In genomic region chr7:140176811-140177702, GRCh38 we compare ENCODE assay signal across 8 cellular contexts. TPM values are rescaled to one million over a fixed set of nuclear protein-coding genes. Genes with fewer than 3 reads are reported as not detected.
DNase-seq lines count a peak whose midpoint lies in the region; ATAC-seq and TF ChIP-seq lines count a peak whose summit lies in the region.

TSS of gene KDM7A (minus strand) at chr7:140176983. CDS start at chr7:140176937, 46 bp downstream.

- peak within 1 kb of the TSS; percentile 60 for H3K9ac ChIP-seq in DND-41 (ENCODE audit: low read depth, low read length)
- H3K9ac ChIP-seq in Loucy (ENCODE audit: low read depth, low read length, poor library complexity, severe bottlenecking) = peak within 1 kb of the TSS; percentile 64
- peak within 1 kb of the TSS; percentile 69 for H3K9ac ChIP-seq in neural cell (ENCODE audit: low read length)

- H4K20me1 ChIP-seq in DND-41 (ENCODE audit: insufficient read depth, low read length) = peaks cover 8% of the 10 kb centered on the region
- H4K20me1 ChIP-seq in Loucy (ENCODE audit: insufficient read depth, low read length, poor library complexity, severe bottlenecking) = no peaks in the 10 kb centered on the region
- H4K20me1 ChIP-seq in neural cell (ENCODE audit: insufficient read depth) = no peaks in the 10 kb centered on the region

- H3K4me1 ChIP-seq in DND-41 (ENCODE audit: insufficient read depth, low read length) = peaks cover 24% of the 10 kb centered on the region
- H3K4me1 ChIP-seq in Loucy (ENCODE audit: insufficient read depth, low read length, poor library complexity, severe bottlenecking) = peaks cover 9% of the 10 kb centered on the region

- H3K27me3 ChIP-seq in DND-41 (ENCODE audit: insufficient read depth, low read length, poor library complexity) (peaks cover 16% of the 10 kb centered on the region), Loucy (ENCODE audit: insufficient read depth, low read length, poor library complexity, severe bottlenecking) (no peaks in the 10 kb centered on the region), neural cell (ENCODE audit: insufficient read depth, low read depth, low read length) (peaks cover 8% of the 10 kb centered on the region)

- H3K27ac ChIP-seq in DND-41 (ENCODE audit: low read length) (peak within 1 kb of the TSS; percentile 60), neural cell (ENCODE audit: low read length) (peak within 1 kb of the TSS; percentile 31)

- no peaks in the 10 kb centered on the region; the same call in 1 of the 2 replicates for H3K36me3 ChIP-seq in DND-41 (ENCODE audit: insufficient read depth, low read length)
- no peaks in the 10 kb centered on the region for H3K36me3 ChIP-seq in Loucy (ENCODE audit: insufficient read depth, low read length)
- no peaks in the 10 kb centered on the region for H3K36me3 ChIP-seq in neural cell (ENCODE audit: insufficient read depth, low read length)

- TF ChIP-seq CTCF in DND-41 (IDR thresholded peaks at IDR 0.05; ENCODE audit: borderline replicate concordance, extremely low read depth, low read length, poor library complexity, severe bottlenecking) (no peak), Loucy (conservative IDR thresholded peaks at IDR 0.05; ENCODE audit: low read length) (no peak), neural cell (IDR thresholded peaks at IDR 0.05; ENCODE audit: poor library complexity, severe bottlenecking) (peak; percentile 26)

- H3K9me2 ChIP-seq in Loucy (replicated peaks; ENCODE audit: low read depth, low read length) = no peaks in the 10 kb centered on the region
- no peaks in the 10 kb centered on the region for H3K9me2 ChIP-seq in neural cell (ENCODE audit: insufficient read depth, low read length)

- H3K4me3 ChIP-seq in DND-41 (ENCODE audit: low read depth in 1 of 2, low read length in 2 of 2) (peak within 1 kb of the TSS; percentile 62 to 86), Loucy (ENCODE audit: low read length, poor library complexity, severe bottlenecking) (peak within 1 kb of the TSS; percentile 91), neural cell (ENCODE audit: low read length) (peak within 1 kb of the TSS; percentile 87)

- TF ChIP-seq RAD21 in neural cell (conservative IDR thresholded peaks at IDR 0.05) = peak; percentile 32

- DNase-seq in DND-41 = peak; percentile 86
- DNase-seq in GOT3 (lab: John Stamatoyannopoulos, UW) = peak; percentile 82
- DNase-seq in SHP77 (lab: John Stamatoyannopoulos, UW) = peak; percentile 85 to 90
- peak; percentile 96 for DNase-seq in activated effector memory CD4-positive, alpha-beta T cell treated with anti-CD3 and anti-CD28 coated beads, Interleukin-2, amount 50 U/mL, for 16 hours
- peak; percentile 79 for DNase-seq in fibroblast of the conjunctiva (ENCODE audit: low read depth)
- peak; percentile 92 for DNase-seq in stimulated activated naive CD8-positive, alpha-beta T cell treated with anti-CD3 and anti-CD28 coated beads, Interleukin-15, Interleukin-2, amounts not matched to agents 100 U/mL and 50 U/mL, for 24 hours

- H3K9me3 ChIP-seq in DND-41 (ENCODE audit: insufficient read depth, low read length, severe bottlenecking) (no peaks in the 10 kb centered on the region), Loucy (ENCODE audit: insufficient read depth, low read depth, low read length) (no peaks in the 10 kb centered on the region), neural cell (ENCODE audit: low read length) (no peaks in the 10 kb centered on the region)

- H3F3A ChIP-seq in Loucy (ENCODE audit: low read depth) = no peaks in the 10 kb centered on the region
- no peaks in the 10 kb centered on the region for H3F3A ChIP-seq in neural cell (ENCODE audit: insufficient read depth, low read length, poor library complexity, severe bottlenecking)

- TF ChIP-seq EP300 in neural cell (conservative IDR thresholded peaks at IDR 0.05; ENCODE audit: poor library complexity, severe bottlenecking) = peak; percentile 46

- peak; percentile 76 for ATAC-seq in DND-41 (ENCODE audit: insufficient read depth, low read depth)
- ATAC-seq in stimulated activated naive CD8-positive, alpha-beta T cell treated with anti-CD3 and anti-CD28 coated beads, Interleukin-15, Interleukin-2, amounts not matched to agents 100 U/mL and 50 U/mL, for 24 hours = peak; percentile 87

- peak within 1 kb of the TSS; percentile 78 for H2AFZ ChIP-seq in DND-41 (ENCODE audit: low read depth, low read length)
- H2AFZ ChIP-seq in Loucy (ENCODE audit: low read length) = peak within 1 kb of the TSS; percentile 99
- H2AFZ ChIP-seq in neural cell (ENCODE audit: low read depth, low read length) = peak within 1 kb of the TSS; percentile 37

- H3K4me2 ChIP-seq in DND-41 (ENCODE audit: insufficient read depth, low read length) (peak within 1 kb of the TSS; percentile 94), Loucy (ENCODE audit: low read depth, low read length, poor library complexity, severe bottlenecking) (peak within 1 kb of the TSS; percentile 99), neural cell (ENCODE audit: low read length) (peak within 1 kb of the TSS; percentile 51)

- H3K79me2 ChIP-seq in DND-41 (ENCODE audit: insufficient read depth, low read length) (peaks cover 13% of the 10 kb centered on the region), Loucy (ENCODE audit: insufficient read depth, low read length) (peaks cover 4% of the 10 kb centered on the region; the same call in 1 of the 2 replicates), neural cell (replicated peaks; ENCODE audit: insufficient read depth, low read length) (peaks cover 12% of the 10 kb centered on the region)

TF ChIP-seq in neural cell, 6 proteins besides CTCF, POLR2A, EP300 and RAD21:
- peak; percentile 20 for TF ChIP-seq POLR2AphosphoS5 (IDR thresholded peaks at IDR 0.05)
- TF ChIP-seq MXI1 (conservative IDR thresholded peaks at IDR 0.05; ENCODE audit: poor library complexity, severe bottlenecking) = peak; percentile 84
- peak; percentile 66 for TF ChIP-seq TAF1 (IDR thresholded peaks at IDR 0.05; ENCODE audit: low read depth)
- TF ChIP-seq EZH2 (IDR thresholded peaks at IDR 0.05; ENCODE audit: borderline replicate concordance, insufficient read depth, low read length, poor library complexity, severe bottlenecking) = no peak
- no peak for TF ChIP-seq SMC3 (conservative IDR thresholded peaks at IDR 0.05; ENCODE audit: poor library complexity)
- TF ChIP-seq REST (IDR thresholded peaks at IDR 0.05; ENCODE audit: borderline replicate concordance) = peak; percentile 51

RNA-seq across cellular contexts. Expression of gene KDM7A, which starts in this region (rescaled TPM):
- polyA plus RNA-seq in neural cell = 6.4 and 8.2 TPM in 2 replicates
- 22.9 and 24.0 TPM in 2 replicates for polyA minus RNA-seq in neural cell

Comparison
In these comparisons a context has a peak if more than half of its experiments do, and no peak if none do; other contexts are left out.
1. Peak in every context shown above with its lines: DNase-seq, ATAC-seq, H3K4me3 ChIP-seq and H3K27ac ChIP-seq.
2. H2AFZ ChIP-seq: peak in every context shown above with its lines; median percentile 99 in Loucy; 78 in DND-41; 37 in neural cell.